2 cellular contexts compared by ENCODE assay signal in the genomic region with DNA sequence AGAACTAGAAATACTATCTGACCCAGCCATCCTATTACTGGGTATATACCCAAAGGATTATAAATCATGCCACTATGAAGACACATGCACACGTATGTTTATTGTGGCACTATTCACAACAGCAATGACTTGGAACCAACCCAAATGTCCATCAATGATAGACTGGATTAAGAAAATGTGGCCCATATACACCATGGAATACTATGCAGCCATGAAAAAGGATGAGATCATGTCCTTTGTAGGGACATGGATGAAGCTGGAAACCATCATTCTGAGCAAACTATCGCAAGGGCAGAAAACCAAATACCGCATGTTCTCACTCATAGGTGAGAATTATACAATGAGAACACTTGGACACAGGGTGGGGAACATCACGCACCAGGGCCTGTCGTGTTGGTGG. TPM values are rescaled to one million over a fixed set of nuclear protein-coding genes. Genes with fewer than 3 reads are reported as not detected.
"Had no signal": no experiment of that assay in that cellular context is flagged by ENCODE, and none has a peak within 500 bp of the region (broad histone marks: within the 10 kb centered on the region; RNA-seq: fewer than 3 reads in every experiment).

No MANE protein-coding gene starts in this region.

RNA-seq across cellular contexts. Expression of gene NIPAL4, which starts 30.1 kb away (rescaled TPM):
- total RNA-seq: temporal lobe, upper lobe of right lung had no signal
